Comparison of ENCODE assay signal across 8 cellular contexts in the genomic region with DNA sequence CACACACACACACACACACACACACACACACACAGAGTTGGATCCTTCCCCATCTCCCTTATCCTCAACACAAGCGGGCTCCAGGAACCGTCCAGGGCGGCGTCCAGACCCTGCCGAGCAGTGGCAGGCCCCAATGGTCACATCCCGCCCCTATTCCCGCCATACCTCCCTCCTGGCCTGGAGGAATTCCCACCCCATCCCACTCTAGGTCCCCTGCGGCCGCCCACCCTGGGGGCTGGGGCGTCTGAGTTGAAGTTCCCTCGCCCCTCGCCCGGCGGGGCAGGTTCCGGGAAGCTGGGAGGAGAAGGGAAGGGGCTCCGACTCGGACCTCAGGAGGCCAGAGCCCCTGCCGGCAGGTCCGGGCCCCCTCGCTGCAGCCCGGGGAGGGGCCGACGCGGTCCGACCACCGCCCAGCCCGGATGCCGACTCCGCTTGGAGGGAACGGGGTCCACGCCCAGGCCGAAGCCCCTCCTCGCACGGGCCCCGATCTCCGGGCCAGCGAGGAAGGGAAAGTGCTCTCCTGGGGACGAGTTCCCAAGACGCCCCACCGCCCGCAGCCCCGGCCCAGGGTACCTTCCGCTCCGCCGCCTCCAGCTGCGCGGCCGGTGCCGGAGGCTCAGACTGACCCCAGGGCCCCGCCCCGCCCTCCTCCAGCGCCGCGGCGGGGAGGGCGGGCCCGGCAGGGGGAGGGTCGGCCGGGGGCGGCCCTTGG. TPM values are rescaled to one million over a fixed set of nuclear protein-coding genes. Genes with fewer than 3 reads are reported as not detected.
DNase-seq lines count a peak whose midpoint lies in the region; ATAC-seq and TF ChIP-seq lines count a peak whose summit lies in the region.

Gene RHOC (minus strand): TSS at position 623 of the 712 bp plus-strand sequence. CDS start 3,328 bp downstream, outside the sequence.

- H3K4me1 ChIP-seq in DND-41 (ENCODE audit: insufficient read depth, low read length), result peaks cover 43% of the 10 kb centered on the region
- H3K4me1 ChIP-seq in breast epithelium, result peaks cover 9 to 17% of the 10 kb centered on the region in 2 donors
- H3K4me1 ChIP-seq in skeletal muscle tissue (ENCODE audit: control insufficient read depth in 3 of 3, insufficient read depth in 3 of 3, low read length in 3 of 3), result peaks cover 36 to 60% (median 46%) of the 10 kb centered on the region in 3 donors

- H2AFZ ChIP-seq in DND-41 (ENCODE audit: low read depth, low read length), result peak within 1 kb of the TSS; percentile 62

- peak within 1 kb of the TSS in 1 of 2 experiments; percentile 60; a peak in 2 of 4 replicates for H3K4me3 ChIP-seq in DND-41 (ENCODE audit: low read depth in 1 of 2, low read length in 2 of 2)
- H3K4me3 ChIP-seq in breast epithelium, result peak within 1 kb of the TSS; percentile 62 to 100 (median 83)
- peak within 1 kb of the TSS; percentile 63 to 75 (median 73) for H3K4me3 ChIP-seq in skeletal muscle tissue (ENCODE audit: low read length in 3 of 3)

- intact Hi-C loops in breast epithelium (cut with DNase I; ENCODE audit: low total_unique reads), result no loop called here

- DNase-seq in DND-41 (no peak), RPMI7951 (ENCODE audit: low read depth) (peak; percentile 75), breast epithelium (ENCODE audit: low spot score in 2 of 2) (no peak), iPS-NIHi11 (ENCODE audit: low spot score) (peak; percentile 81), islet precursor cell (no peak)

- H3K9me3 ChIP-seq in DND-41 (ENCODE audit: insufficient read depth, low read length, severe bottlenecking), result no peaks in the 10 kb centered on the region
- no peaks in the 10 kb centered on the region for H3K9me3 ChIP-seq in breast epithelium
- H3K9me3 ChIP-seq in skeletal muscle tissue (ENCODE audit: control insufficient read depth in 3 of 3, low read length in 3 of 3), result no peaks in the 10 kb centered on the region

- H3K9ac ChIP-seq in DND-41 (ENCODE audit: low read depth, low read length), result peak within 1 kb of the TSS; percentile 59
- peak within 1 kb of the TSS; percentile 85 to 91 (median 87) for H3K9ac ChIP-seq in skeletal muscle tissue (ENCODE audit: low read depth in 1 of 3, low read length in 3 of 3)

- TF ChIP-seq CTCF in DND-41 (IDR thresholded peaks at IDR 0.05; ENCODE audit: borderline replicate concordance, extremely low read depth, low read length, poor library complexity, severe bottlenecking) (no peak), breast epithelium (IDR thresholded peaks at IDR 0.05) (no peak)

- no peaks in the 10 kb centered on the region for H4K20me1 ChIP-seq in DND-41 (ENCODE audit: insufficient read depth, low read length)

- H3K27me3 ChIP-seq in DND-41 (ENCODE audit: insufficient read depth, low read length, poor library complexity) (peaks cover 5% of the 10 kb centered on the region), breast epithelium (no peaks in the 10 kb centered on the region), skeletal muscle tissue (ENCODE audit: control insufficient read depth in 3 of 3, insufficient read depth in 3 of 3, low read length in 3 of 3) (no peaks in the 10 kb centered on the region)

- peak; percentile 61 for TF ChIP-seq POLR2A in GM19193 (IDR thresholded peaks at IDR 0.05; ENCODE audit: extremely low read depth, insufficient read depth, insufficient read length)
- peak; percentile 56 for TF ChIP-seq POLR2A in breast epithelium (IDR thresholded peaks at IDR 0.05)

- H3K36me3 ChIP-seq in DND-41 (ENCODE audit: insufficient read depth, low read length) (peaks cover 7% of the 10 kb centered on the region; the same call in 1 of the 2 replicates), breast epithelium (no peaks in the 10 kb centered on the region), skeletal muscle tissue (ENCODE audit: control insufficient read depth in 3 of 3, insufficient read depth in 3 of 3, low read length in 3 of 3) (peaks cover 32 to 34% (median 34%) of the 10 kb centered on the region in 3 donors)

- H3K79me2 ChIP-seq in DND-41 (ENCODE audit: insufficient read depth, low read length), result peaks cover 11% of the 10 kb centered on the region

- peak within 1 kb of the TSS; percentile 78 for H3K4me2 ChIP-seq in DND-41 (ENCODE audit: insufficient read depth, low read length)

- H3K27ac ChIP-seq in DND-41 (ENCODE audit: low read length) (peak within 1 kb of the TSS; percentile 81), breast epithelium (peak within 1 kb of the TSS; percentile 86 to 99), skeletal muscle tissue (ENCODE audit: low read depth, low read length) (peak within 1 kb of the TSS; percentile 85)

- no peak for ATAC-seq in DND-41 (ENCODE audit: insufficient read depth, low read depth)
- peak; percentile 53 for ATAC-seq in HG03159 (IDR thresholded peaks at IDR 0.05; ENCODE audit: unreplicated experiment)

RNA-seq across cellular contexts. Expression of gene RHOC, which starts in this region (rescaled TPM):
- 525 and 582 TPM in 2 replicates for total RNA-seq in RPMI7951 (2014; rRNA removed; shearing (Covaris generic))
- total RNA-seq in breast epithelium, result 100 to 1,000 TPM; 150 to 302 (median 235) TPM
- 196 TPM for total RNA-seq in skeletal muscle tissue

Comparison
In these comparisons a context has a peak if more than half of its experiments do, and no peak if none do; other contexts are left out.
1. DNase-seq: peak in RPMI7951 (single experiment) and iPS-NIHi11 (single experiment); none in DND-41 (single experiment), breast epithelium (0 of 2) and islet precursor cell (single experiment).
2. Peak in every context shown above with its lines, with median percentiles within 50 percentile points of each other: H3K27ac ChIP-seq.